In genomic region chr12:91394903-91395302, GRCh38 we compare ENCODE assay signal across 23 cellular contexts.
"Had no signal": no experiment of that assay in that cellular context is flagged by ENCODE, and none has a peak within 500 bp of the region (broad histone marks: within the 10 kb centered on the region; RNA-seq: fewer than 3 reads in every experiment).

No MANE protein-coding gene starts in this region.

- H3K36me3 ChIP-seq: lower lobe of right lung, ovary, right atrium auricular region, spleen, thyroid gland, transverse colon, upper lobe of left lung had no signal

- FAIRE-seq: islet of Langerhans, kidney had no signal

- H3K4me1 ChIP-seq: lower lobe of right lung, right atrium auricular region, spleen, thyroid gland, upper lobe of left lung had no signal

- DNase-seq: head of caudate nucleus; hypothalamus; immature natural killer cell; kidney; left ventricle myocardium superior; lower lobe of right lung; mesendoderm; naive thymus-derived CD4-positive, alpha-beta T cell; ovary; spleen; stimulated activated CD4-positive, alpha-beta T cell treated with anti-CD3 and anti-CD28 coated beads, Interleukin-4, amount 100 ng/mL, for 24 hours; stimulated activated naive CD4-positive, alpha-beta T cell treated with Interleukin-2 at 50 U/mL for 16 hours; stimulated activated naive CD8-positive, alpha-beta T cell treated with anti-CD3 and anti-CD28 coated beads, Interleukin-15, amount 100 ng/mL, for 72 hours; substantia nigra; thyroid gland; transverse colon; upper lobe of left lung had no signal

- ATAC-seq: left ventricle myocardium superior; lower lobe of right lung; naive thymus-derived CD4-positive, alpha-beta T cell; natural killer cell treated with Interleukin-12 subunit alpha and Interleukin-12 subunit beta and Interleukin-15 and Interleukin-18, amount 100 ng/mL, for 72 hours; sciatic nerve; stimulated activated effector memory CD8-positive, alpha-beta T cell treated with anti-CD3 and anti-CD28 coated beads, Interleukin-12 subunit alpha, Interleukin-12 subunit beta, amount 100 ng/mL, for 72 hours; stimulated activated naive CD8-positive, alpha-beta T cell treated with anti-CD3 and anti-CD28 coated beads, Interleukin-15, amount 100 ng/mL, for 72 hours had no signal

- H3K27ac ChIP-seq: lower lobe of right lung, ovary, right atrium auricular region, skin epidermis, spleen, thyroid gland, transverse colon, upper lobe of left lung had no signal

- H3K4me3 ChIP-seq: lower lobe of right lung, ovary, right atrium auricular region, skin epidermis, spleen, thyroid gland, transverse colon, upper lobe of left lung had no signal

- H3K9me3 ChIP-seq: lower lobe of right lung, ovary, right atrium auricular region, thyroid gland, upper lobe of left lung had no signal

- H3K27me3 ChIP-seq: ovary, right atrium auricular region, spleen, thyroid gland, transverse colon, upper lobe of left lung had no signal
